In genomic region chr15:83284563-83285283, GRCh38 we compare ENCODE assay signal across 9 cellular contexts. TPM values are rescaled to one million over a fixed set of nuclear protein-coding genes. Genes with fewer than 3 reads are reported as not detected.
DNase-seq lines count a peak whose midpoint lies in the region; ATAC-seq and TF ChIP-seq lines count a peak whose summit lies in the region.
"Had no signal": no experiment of that assay in that cellular context is flagged by ENCODE, and none has a peak within 500 bp of the region (broad histone marks: within the 10 kb centered on the region; RNA-seq: fewer than 3 reads in every experiment).

Gene BNC1, minus strand, starts transcription at chr15:83284664. Its CDS starts 36 bp downstream, at chr15:83284628.

- no CpG with 5 or more reads among the region's 93 CpGs for WGBS in H9 (ENCODE audit: extremely low coverage, insufficient read length, low lambda C conversion rate)

- H3K36me3 Mint-ChIP-seq in H9 (ENCODE audit: insufficient read depth in 1 of 3, low read depth in 3 of 3) = no peaks in the 10 kb centered on the region
- H3K36me3 Mint-ChIP-seq in activated naive CD8-positive, alpha-beta T cell treated with anti-CD3 and anti-CD28 coated beads, Interleukin-2, amount 50 U/mL, for 24 hours (ENCODE audit: low read depth) = no peaks in the 10 kb centered on the region

- H4K5ac ChIP-seq in H9 (ENCODE audit: insufficient read length, low read depth, low read length) = no peak within 1 kb of the TSS

- H3K36me3 ChIP-seq in iPS-18a (ENCODE audit: control insufficient read depth, low read depth, low read length) = no peaks in the 10 kb centered on the region

- H2BK12ac ChIP-seq in H9 (ENCODE audit: insufficient read length, low read depth, low read length) = no peak within 1 kb of the TSS

- no peaks in the 10 kb centered on the region for H3K9me3 ChIP-seq in H9 (ENCODE audit: control insufficient read depth, low read depth, low read length)
- no peaks in the 10 kb centered on the region for H3K9me3 ChIP-seq in iPS-18a (ENCODE audit: control insufficient read depth, low read depth, low read length)

- no peak within 1 kb of the TSS for H3K9ac ChIP-seq in H9 (ENCODE audit: extremely low read depth, insufficient read length, low read length)
- H3K9ac ChIP-seq in iPS-18a (ENCODE audit: low read length) = no peak within 1 kb of the TSS

- H3K4ac ChIP-seq in H9 (ENCODE audit: low read depth, low read length) = no peak within 1 kb of the TSS

- DNase-seq in H9 (peak; percentile 47), hypothalamus (lab: John Stamatoyannopoulos, UW) (no peak)
- no peak for DNase-seq in activated naive CD8-positive, alpha-beta T cell treated with anti-CD3 and anti-CD28 coated beads, Interleukin-2, amount 50 U/mL, for 24 hours
- DNase-seq: NCI-H446 had no signal

- no peak within 1 kb of the TSS for H3K14ac ChIP-seq in H9 (ENCODE audit: insufficient read depth, low read length)

- H3K23me2 ChIP-seq in H9 (ENCODE audit: insufficient read length, low read depth, low read length, poor library complexity, severe bottlenecking) = peaks cover 15% of the 10 kb centered on the region

- no peaks in the 10 kb centered on the region for H4K20me1 ChIP-seq in H9 (ENCODE audit: control insufficient read depth, insufficient read depth, insufficient read length)

- H3K4me3 ChIP-seq in iPS-18a (ENCODE audit: low read length) (peak within 1 kb of the TSS; percentile 52), skin epidermis (peak within 1 kb of the TSS; percentile 23 to 60 (median 44))

- no peak within 1 kb of the TSS for H2AFZ ChIP-seq in H9 (ENCODE audit: low read length)

- no peak within 1 kb of the TSS for H3K27ac Mint-ChIP-seq in H9
- no peak within 1 kb of the TSS for H3K27ac Mint-ChIP-seq in activated naive CD8-positive, alpha-beta T cell treated with anti-CD3 and anti-CD28 coated beads, Interleukin-2, amount 50 U/mL, for 24 hours

- peaks cover 5 to 11% of the 10 kb centered on the region in 2 experiments; a peak in 3 of 4 replicates for H3K4me1 Mint-ChIP-seq in H9
- peaks cover 9% of the 10 kb centered on the region for H3K4me1 Mint-ChIP-seq in activated naive CD8-positive, alpha-beta T cell treated with anti-CD3 and anti-CD28 coated beads, Interleukin-2, amount 50 U/mL, for 24 hours

- H4K8ac ChIP-seq in H9 (replicated peaks; ENCODE audit: insufficient read length, low read depth, low read length) = no peak within 1 kb of the TSS

- TF ChIP-seq CTCF in H9 (conservative IDR thresholded peaks at IDR 0.05) = no peak

- no peak within 1 kb of the TSS for H4K91ac ChIP-seq in H9 (ENCODE audit: insufficient read length, low read depth, low read length)

- no peak within 1 kb of the TSS for H3K56ac ChIP-seq in H9 (ENCODE audit: insufficient read length, low read depth, low read length)

- no peaks in the 10 kb centered on the region for H3K79me1 ChIP-seq in H9 (ENCODE audit: insufficient read depth, low read depth, low read length, poor library complexity, severe bottlenecking)

- H3K23ac ChIP-seq in H9 (ENCODE audit: insufficient read length, low read depth, low read length) = no peak within 1 kb of the TSS

- H2AK5ac ChIP-seq in H9 (ENCODE audit: insufficient read length, low read length) = no peak within 1 kb of the TSS

- no peak within 1 kb of the TSS for H2BK15ac ChIP-seq in H9 (ENCODE audit: low read depth, low read length)

- H3K4me2 ChIP-seq in H9 (ENCODE audit: insufficient read depth, insufficient read length, low read length) = peak within 1 kb of the TSS; percentile 86

- no peaks in the 10 kb centered on the region for H3K79me2 ChIP-seq in H9 (ENCODE audit: insufficient read depth, low read length)

- H3K27me3 ChIP-seq in H9 (ENCODE audit: insufficient read depth, low read length) (peaks cover 29% of the 10 kb centered on the region; the same call in 1 of the 2 replicates), iPS-18a (ENCODE audit: control insufficient read depth, insufficient read depth, low read length) (peaks cover 78% of the 10 kb centered on the region)

- no peak within 1 kb of the TSS for H3T11ph ChIP-seq in H9 (ENCODE audit: low read length)

- no peak within 1 kb of the TSS for H3K18ac ChIP-seq in H9 (ENCODE audit: insufficient read length, low read depth, low read length)

- no peak within 1 kb of the TSS for H2BK20ac ChIP-seq in H9 (ENCODE audit: low read depth, low read length, poor library complexity, severe bottlenecking)

- H3K4me1 ChIP-seq in H9 (ENCODE audit: insufficient read depth, low read length) (no peaks in the 10 kb centered on the region), iPS-18a (ENCODE audit: control insufficient read depth, low read depth, low read length) (peaks cover 5% of the 10 kb centered on the region)

- peak; percentile 18 for ATAC-seq in activated naive CD8-positive, alpha-beta T cell treated with anti-CD3 and anti-CD28 coated beads, Interleukin-2, amount 50 U/mL, for 24 hours
- no peak for ATAC-seq in GM21390 (IDR thresholded peaks at IDR 0.05; ENCODE audit: unreplicated experiment)
- ATAC-seq in HG02852 (IDR thresholded peaks at IDR 0.05; ENCODE audit: unreplicated experiment) = no peak
- ATAC-seq in GM18870 (IDR thresholded peaks at IDR 0.05; ENCODE audit: unreplicated experiment) = no peak

- no peaks in the 10 kb centered on the region; a peak in 1 of 5 replicates for H3K9me3 Mint-ChIP-seq in H9
- no peaks in the 10 kb centered on the region for H3K9me3 Mint-ChIP-seq in activated naive CD8-positive, alpha-beta T cell treated with anti-CD3 and anti-CD28 coated beads, Interleukin-2, amount 50 U/mL, for 24 hours

- peak within 1 kb of the TSS; percentile 66 to 85 for H3K4me3 Mint-ChIP-seq in H9
- peak within 1 kb of the TSS; percentile 46 for H3K4me3 Mint-ChIP-seq in activated naive CD8-positive, alpha-beta T cell treated with anti-CD3 and anti-CD28 coated beads, Interleukin-2, amount 50 U/mL, for 24 hours

- peaks cover 85% of the 10 kb centered on the region for H3K27me3 Mint-ChIP-seq in H9 (ENCODE audit: low read depth)
- H3K27me3 Mint-ChIP-seq in activated naive CD8-positive, alpha-beta T cell treated with anti-CD3 and anti-CD28 coated beads, Interleukin-2, amount 50 U/mL, for 24 hours = peaks cover 69% of the 10 kb centered on the region

- no peak within 1 kb of the TSS for H2BK120ac ChIP-seq in H9 (ENCODE audit: low read depth, low read length, poor library complexity, severe bottlenecking)

- no peak within 1 kb of the TSS for H2BK5ac ChIP-seq in H9 (ENCODE audit: insufficient read length, low read length)

- H3K27ac ChIP-seq in H9 (ENCODE audit: insufficient read length, low read depth, low read length) (no peak within 1 kb of the TSS), iPS-18a (ENCODE audit: low read length) (no peak within 1 kb of the TSS), skin epidermis (peak within 1 kb of the TSS; percentile 46 to 87 (median 74))

RNA-seq across cellular contexts. Expression of gene BNC1, which starts in this region (rescaled TPM):
- total RNA-seq in H9 (2021) = not detected in 2 replicates

Comparison
In these comparisons a context has a peak if more than half of its experiments do, and no peak if none do; other contexts are left out.
1. Peak in DNase-seq and H3K4me2 ChIP-seq in H9; RNA of the gene not detected or under 1 TPM.
2. H3K27ac ChIP-seq: peak in skin epidermis (21 of 21); none in H9 (single experiment) and iPS-18a (single experiment).